In genomic region chr19:35596366-35596999, GRCh38 we compare ENCODE assay signal across 10 cellular contexts. TPM values are rescaled to one million over a fixed set of nuclear protein-coding genes. Genes with fewer than 3 reads are reported as not detected.
A peak's percentile ranks its signal among the peaks of the same experiment; 100 is the strongest.
DNase-seq lines count a peak whose midpoint lies in the region; ATAC-seq and TF ChIP-seq lines count a peak whose summit lies in the region.
"Had no signal": no experiment of that assay in that cellular context is flagged by ENCODE, and none has a peak within 500 bp of the region (broad histone marks: within the 10 kb centered on the region; RNA-seq: fewer than 3 reads in every experiment).

No MANE protein-coding gene starts in this region.

- H3K27ac ChIP-seq in mammary epithelial cell (ENCODE audit: insufficient read depth, low read depth, low read length): no peak overlapping the region

- H3K4me2 ChIP-seq in mammary epithelial cell (ENCODE audit: insufficient read depth, low read depth, low read length): no peak overlapping the region

- H3K4me3 ChIP-seq in mammary epithelial cell (replicated peaks in 1 of 3; ENCODE audit: insufficient read depth in 1 of 3, low read depth in 2 of 3, low read length in 3 of 3): no peak overlapping the region

- H3K4me1 ChIP-seq in mammary epithelial cell (ENCODE audit: insufficient read depth, low read length): no peaks in the 10 kb centered on the region

- no TSS peak for BruUV-seq in mammary epithelial cell (replicated peaks; lab: Mats Ljungman, UMichigan)

- H3K9me3 ChIP-seq in mammary epithelial cell (replicated peaks; ENCODE audit: insufficient read depth, low read length): no peaks in the 10 kb centered on the region

- 44% methylated on average over 4 of the region's 4 CpGs for WGBS in mammary epithelial cell (ENCODE audit: low coverage, missing lambda C conversion rate)

- intact Hi-C loops in mammary epithelial cell (cut with micrococcal nuclease): no loop called here

- H4K20me1 ChIP-seq in mammary epithelial cell (ENCODE audit: insufficient read depth, low read length): no peaks in the 10 kb centered on the region

- dilution Hi-C loops in mammary epithelial cell (cut with HindIII; ENCODE audit: low sequenced_read_pairs): no loop called here

- no peaks in the 10 kb centered on the region for H3K36me3 ChIP-seq in mammary epithelial cell (ENCODE audit: insufficient read depth, low read length)

- no peak overlapping the region for H3K9ac ChIP-seq in mammary epithelial cell (ENCODE audit: insufficient read depth, low read length)

- DNase-seq in CD1c-positive myeloid dendritic cell (ENCODE audit: extremely low spot score) (peak; percentile 17), mammary epithelial cell (no peak), NCI-H345 treated with DMSO at 0.1 percent for 48 hours (lab: John Stamatoyannopoulos, UW; ENCODE audit: unreplicated experiment) (no peak), middle frontal gyrus (ENCODE audit: extremely low spot score, low spot score) (no peak), cortex of kidney (lab: John Stamatoyannopoulos, UW) (no peak)
- DNase-seq: activated B cell treated with CpG ODN at 0.5 μM for 24 hours, Kasumi-1 had no signal

- TF ChIP-seq CTCF in mammary epithelial cell (conservative IDR thresholded peaks at IDR 0.05 in 1 of 2, IDR thresholded peaks at IDR 0.05 in 1 of 2; ENCODE audit: extremely low read depth in 1 of 2, insufficient read depth in 1 of 2, low read depth in 1 of 2, low read length in 2 of 2): no peak

- peak overlapping the region; percentile 34 for H2AFZ ChIP-seq in mammary epithelial cell (ENCODE audit: low read depth, low read length)

- in situ Hi-C loops in mammary epithelial cell (cut with MboI; ENCODE audit: low sequenced_read_pairs in 2 of 2): no loop called here

- H3K79me2 ChIP-seq in mammary epithelial cell (ENCODE audit: insufficient read depth, low read length): no peaks in the 10 kb centered on the region

- H3K27me3 ChIP-seq in mammary epithelial cell (ENCODE audit: insufficient read depth, low read length): no peaks in the 10 kb centered on the region

- peak; percentile 65 for ATAC-seq in GM18517 (IDR thresholded peaks at IDR 0.05; ENCODE audit: unreplicated experiment)
- peak; percentile 73 for ATAC-seq in HG03520 (IDR thresholded peaks at IDR 0.05; ENCODE audit: unreplicated experiment)
- ATAC-seq in GM18858 (IDR thresholded peaks at IDR 0.05; ENCODE audit: unreplicated experiment): no peak

- CTCF ChIA-PET in mammary epithelial cell (lab: Charles Lee; ENCODE audit: low non-redundant PET): interaction anchor here (0.6 kb wide), 1 partner anchor 47 kb away, joined by 4 read pairs; no protein-coding TSS in a partner anchor

RNA-seq across cellular contexts. Expression of gene PMIS2, which starts 10.5 kb away (rescaled TPM):
- total RNA-seq in mammary epithelial cell: not detected
- polyA plus RNA-seq in mammary epithelial cell: not detected
- not detected for polyA minus RNA-seq in mammary epithelial cell
- total RNA-seq: activated B cell treated with CpG ODN at 0.5 μM for 24 hours had no signal

RNA-seq across cellular contexts. Expression of gene HAUS5, which starts 16.1 kb away (rescaled TPM):
- 10 to 100 TPM in 1 of 2 donors, 1 to 10 TPM in 1; 6.5 to 28.0 TPM for total RNA-seq in mammary epithelial cell
- 8.6 TPM for polyA plus RNA-seq in mammary epithelial cell
- polyA minus RNA-seq in mammary epithelial cell: 57.3 TPM

RNA-seq across cellular contexts. Expression of gene RBM42, which starts 32.4 kb away (rescaled TPM):
- total RNA-seq in mammary epithelial cell: 10 to 100 TPM; 40.2 to 78.5 TPM
- polyA plus RNA-seq in mammary epithelial cell: 49.1 TPM
- 35.3 TPM for polyA minus RNA-seq in mammary epithelial cell

RNA-seq across cellular contexts. Expression of gene ATP4A, which starts 33.0 kb away (rescaled TPM):
- not detected for total RNA-seq in mammary epithelial cell
- polyA plus RNA-seq in mammary epithelial cell: not detected
- not detected for polyA minus RNA-seq in mammary epithelial cell
- total RNA-seq: activated B cell treated with CpG ODN at 0.5 μM for 24 hours had no signal

RNA-seq across cellular contexts. Expression of gene ETV2, which starts 45.1 kb away (rescaled TPM):
- total RNA-seq in mammary epithelial cell: under 1 TPM in 1 of 2 donors, not detected in 1; 0.99 TPM
- polyA plus RNA-seq in mammary epithelial cell: 0.37 TPM
- not detected for polyA minus RNA-seq in mammary epithelial cell
- total RNA-seq: activated B cell treated with CpG ODN at 0.5 μM for 24 hours had no signal
